Comparison of ENCODE assay signal across 22 cellular contexts in genomic region chr12:16027012-16027411, GRCh38.
"Had no signal": no experiment of that assay in that cellular context is flagged by ENCODE, and none has a peak within 500 bp of the region (broad histone marks: within the 10 kb centered on the region; RNA-seq: fewer than 3 reads in every experiment).

No MANE protein-coding gene starts in this region.

- H3K27ac ChIP-seq: coronary artery, esophagus squamous epithelium, gastrocnemius medialis, transverse colon, uterus, VCaP had no signal

- DNase-seq: activated CD4-positive, alpha-beta memory T cell treated with anti-CD3 and anti-CD28 coated beads, Interleukin-2, amount 10 ng/mL, durations not matched to agents 7 days and 5 days; activated CD4-positive, alpha-beta T cell treated with anti-CD3 and anti-CD28 coated beads, Interleukin-2, amount 10 ng/mL, durations not matched to agents 24 days and 14 days; activated effector memory CD4-positive, alpha-beta T cell treated with Interleukin-2 at 50 U/mL for 16 hours; activated naive CD4-positive, alpha-beta T cell treated with anti-CD3 and anti-CD28 coated beads for 36 hours; activated naive CD8-positive, alpha-beta T cell treated with anti-CD3 and anti-CD28 coated beads, Interleukin-2, amount 10 ng/mL, durations not matched to agents 7 days and 5 days; activated T-cell treated with anti-CD3 and anti-CD28 coated beads, Interleukin-2, amount 50 U/mL, for 72 hours; amygdala; endodermal cell; esophagus squamous epithelium; gastrocnemius medialis; hippocampal formation; left ventricle myocardium superior; posterior cingulate gyrus; small intestine; stimulated activated CD4-positive, alpha-beta T cell treated with anti-CD3 and anti-CD28 coated beads, Interleukin-2, amount 100 ng/mL, for 24 hours; transverse colon; uterus had no signal

- H3K9me3 ChIP-seq: esophagus squamous epithelium, gastrocnemius medialis, uterus had no signal

- H3K36me3 ChIP-seq: gastrocnemius medialis, transverse colon, uterus had no signal

- H3K27me3 ChIP-seq: esophagus squamous epithelium, gastrocnemius medialis, transverse colon, uterus had no signal

- ATAC-seq: activated CD4-positive, CD25-positive, alpha-beta regulatory T cell treated with anti-CD3 and anti-CD28 coated beads, Interleukin-2, amount 50 U/mL, for 24 hours; activated T-cell treated with anti-CD3 and anti-CD28 coated beads, Interleukin-2, amount 50 U/mL, for 72 hours; gastrocnemius medialis; left ventricle myocardium superior; sciatic nerve; stimulated activated memory B cell treated with anti-CD40 and anti-IgM and Interleukin-4, amounts not matched to agents 10 μg/mL and 1 μg/mL and 100 μg/mL, for 72 hours had no signal

- H3K4me3 ChIP-seq: coronary artery, esophagus squamous epithelium, gastrocnemius medialis, transverse colon, uterus had no signal

- H3K4me1 ChIP-seq: esophagus squamous epithelium, gastrocnemius medialis, transverse colon, uterus had no signal
